ENCODE assay signal across 16 cellular contexts in the genomic region with DNA sequence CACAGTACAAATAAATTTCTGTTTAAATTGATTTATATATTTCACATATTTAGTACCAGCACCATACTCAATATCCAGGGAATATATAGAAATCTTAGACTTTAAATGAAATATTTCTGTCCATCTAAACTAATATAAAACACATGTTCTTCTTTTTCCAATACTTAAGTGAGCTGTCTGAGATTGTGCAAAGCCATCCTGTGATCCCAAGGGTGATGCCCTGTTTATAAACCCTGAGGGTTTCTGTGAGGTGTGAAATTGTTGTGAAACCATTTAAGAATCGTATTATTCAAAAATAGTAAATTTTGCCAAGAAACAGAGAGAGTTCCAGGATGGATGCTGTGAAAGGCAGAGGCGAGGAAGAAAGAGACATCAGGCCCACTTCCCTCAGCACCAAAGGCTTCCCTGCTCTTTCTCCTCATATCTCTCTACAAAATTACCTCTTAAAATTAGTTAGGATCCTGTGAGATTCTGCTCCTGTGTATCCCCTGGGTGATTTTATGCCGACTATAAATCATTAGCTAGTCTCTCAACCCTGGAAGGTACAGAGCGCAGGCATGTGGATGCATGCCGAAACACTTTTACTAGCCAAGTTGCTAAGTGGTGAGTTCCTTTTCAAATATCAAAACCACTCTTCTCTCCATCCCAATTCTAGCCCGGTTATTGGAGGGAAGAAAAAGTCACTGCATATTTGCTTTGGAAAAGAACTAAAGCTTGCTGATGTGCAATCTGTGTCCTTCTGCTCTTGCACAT.
DNase-seq lines count a peak whose midpoint lies in the region; FAIRE-seq and TF ChIP-seq lines count a peak whose summit lies in the region.
"Had no signal": no experiment of that assay in that cellular context is flagged by ENCODE, and none has a peak within 500 bp of the region (broad histone marks: within the 10 kb centered on the region; RNA-seq: fewer than 3 reads in every experiment).

No MANE protein-coding gene starts in this region.

- DNase-seq in GM23248 (peak; percentile 69), esophagus squamous epithelium (lab: John Stamatoyannopoulos, UW) (no peak), kidney (no peak), DMS79 treated with DMSO at 0.1 percent for 48 hours (lab: John Stamatoyannopoulos, UW) (no peak), HK-2 (ENCODE audit: unreplicated experiment) (no peak), dermis blood vessel endothelial cell (no peak), NCI-H526 (lab: John Stamatoyannopoulos, UW) (no peak)
- DNase-seq: dorsolateral prefrontal cortex, NCI-H1436 treated with DMSO at 0.1 percent for 48 hours, retina had no signal

- H4K20me1 ChIP-seq in GM23248 (ENCODE audit: insufficient read depth) = no peaks in the 10 kb centered on the region
- H4K20me1 ChIP-seq: BLaER1 treated with 17β-estradiol and CSF1 and Interleukin-3, amounts not matched to agents 10 nM and 100 nM had no signal

- H3K9me3 ChIP-seq in GM23248 (ENCODE audit: low read depth) (no peaks in the 10 kb centered on the region), esophagus squamous epithelium (no peaks in the 10 kb centered on the region), kidney (ENCODE audit: control insufficient read depth in 1 of 2, low read length in 2 of 2) (no peaks in the 10 kb centered on the region), subcutaneous abdominal adipose tissue (ENCODE audit: control insufficient read depth in 5 of 5, low read length in 5 of 5) (no peaks in the 10 kb centered on the region)
- H3K9me3 ChIP-seq: HAP-1, lower lobe of right lung had no signal

- H3F3A ChIP-seq in GM23248 (ENCODE audit: insufficient read depth) = peaks cover 23% of the 10 kb centered on the region

- no peak for TF ChIP-seq POLR2A in esophagus squamous epithelium (IDR thresholded peaks at IDR 0.05)

- TF ChIP-seq CTCF in esophagus squamous epithelium (IDR thresholded peaks at IDR 0.05) = no peak
- no peak for TF ChIP-seq CTCF in kidney (IDR thresholded peaks at IDR 0.05; ENCODE audit: borderline replicate concordance, extremely low read depth, insufficient read depth)

- in situ Hi-C loops in GM23248 (cut with MboI) = no loop called here

- peaks cover 56% of the 10 kb centered on the region for H3K79me2 ChIP-seq in GM23248 (ENCODE audit: insufficient read depth)

- no peak overlapping the region for H2AFZ ChIP-seq in GM23248

- no peaks in the 10 kb centered on the region for H3K36me3 ChIP-seq in GM23248 (ENCODE audit: low read depth)
- peaks cover 0 to 4% (median 0%) of the 10 kb centered on the region in 3 donors for H3K36me3 ChIP-seq in esophagus squamous epithelium
- peaks cover 2 to 5% of the 10 kb centered on the region in 2 donors for H3K36me3 ChIP-seq in kidney (ENCODE audit: control insufficient read depth in 1 of 2, insufficient read depth in 2 of 2, low read length in 2 of 2)
- H3K36me3 ChIP-seq in subcutaneous abdominal adipose tissue (ENCODE audit: control insufficient read depth in 5 of 5, insufficient read depth in 5 of 5, low read length in 5 of 5) = peaks cover 0 to 3% (median 0%) of the 10 kb centered on the region in 5 donors
- H3K36me3 ChIP-seq: BLaER1 treated with 17β-estradiol and CSF1 and Interleukin-3, amounts not matched to agents 10 nM and 100 nM; HAP-1; lower lobe of right lung had no signal

- H3K4me3 ChIP-seq in GM23248 (no peak overlapping the region), esophagus squamous epithelium (no peak overlapping the region), kidney (ENCODE audit: low read length in 2 of 2) (no peak overlapping the region), subcutaneous abdominal adipose tissue (ENCODE audit: low read depth in 1 of 5, low read length in 5 of 5) (no peak overlapping the region)
- H3K4me3 ChIP-seq: BLaER1 treated with 17β-estradiol and CSF1 and Interleukin-3, amounts not matched to agents 10 nM and 100 nM; dorsolateral prefrontal cortex; HAP-1; lower lobe of right lung had no signal

- 71 to 75% methylated on average over 6 of the region's 6 CpGs for WGBS in GM23248 (ENCODE audit: low coverage in 1 of 2, low lambda C conversion rate in 2 of 2, missing lambda C conversion rate in 2 of 2), 2 experiments
- 44 to 47% methylated on average over 6 of the region's 6 CpGs for WGBS in esophagus squamous epithelium, 2 donors

- H3K9ac ChIP-seq in GM23248 (no peak overlapping the region), kidney (ENCODE audit: low read length in 2 of 2) (no peak overlapping the region), subcutaneous abdominal adipose tissue (ENCODE audit: low read length in 5 of 5) (no peak overlapping the region)
- H3K9ac ChIP-seq: BLaER1 treated with 17β-estradiol and CSF1 and Interleukin-3, amounts not matched to agents 10 nM and 100 nM had no signal

- H3K27me3 ChIP-seq in GM23248 (replicated peaks; ENCODE audit: insufficient read depth) (no peaks in the 10 kb centered on the region), esophagus squamous epithelium (no peaks in the 10 kb centered on the region), subcutaneous abdominal adipose tissue (ENCODE audit: control insufficient read depth in 5 of 5, insufficient read depth in 4 of 5, low read length in 5 of 5) (no peaks in the 10 kb centered on the region)
- H3K27me3 ChIP-seq: BLaER1 treated with 17β-estradiol and CSF1 and Interleukin-3, amounts not matched to agents 10 nM and 100 nM; dorsolateral prefrontal cortex had no signal

- H3K9me2 ChIP-seq in GM23248 (ENCODE audit: insufficient read depth) = no peaks in the 10 kb centered on the region

- H3K27ac ChIP-seq in GM23248 (peak overlapping the region; percentile 44), esophagus squamous epithelium (peak overlapping the region in 3 of 4 donors; percentile 33 to 69 (median 63)), kidney (ENCODE audit: low read depth in 2 of 2, low read length in 2 of 2) (peak overlapping the region; percentile 5 to 16), subcutaneous abdominal adipose tissue (ENCODE audit: low read depth, low read length) (peak overlapping the region; percentile 42)
- H3K27ac ChIP-seq: BLaER1 treated with 17β-estradiol and CSF1 and Interleukin-3, amounts not matched to agents 10 nM and 100 nM; lower lobe of right lung had no signal

- FAIRE-seq in kidney (lab: Jason Lieb, UNC) = no peak
- FAIRE-seq: GM18507, HTR-8/SVneo had no signal

- H3K4me1 ChIP-seq in GM23248 (ENCODE audit: insufficient read depth) (peaks cover 24% of the 10 kb centered on the region), esophagus squamous epithelium (peaks cover 0 to 62% (median 23%) of the 10 kb centered on the region in 3 donors), kidney (ENCODE audit: control insufficient read depth in 1 of 2, insufficient read depth in 1 of 2, low read depth in 1 of 2, low read length in 2 of 2) (peaks cover 3 to 22% of the 10 kb centered on the region in 2 donors), subcutaneous abdominal adipose tissue (ENCODE audit: control insufficient read depth in 5 of 5, insufficient read depth in 5 of 5, low read length in 5 of 5) (peaks cover 2 to 23% (median 23%) of the 10 kb centered on the region in 5 donors)
- H3K4me1 ChIP-seq: BLaER1 treated with 17β-estradiol and CSF1 and Interleukin-3, amounts not matched to agents 10 nM and 100 nM; HAP-1 had no signal

- peak overlapping the region; percentile 32 for H3K4me2 ChIP-seq in GM23248 (ENCODE audit: unreplicated experiment)
- H3K4me2 ChIP-seq: BLaER1 treated with 17β-estradiol and CSF1 and Interleukin-3, amounts not matched to agents 10 nM and 100 nM had no signal

- intact Hi-C loops in esophagus squamous epithelium (cut with DNase I) (no loop called here), kidney (cut with DNase I) (no loop called here)

Comparison
In these comparisons a context has a peak if more than half of its experiments do, and no peak if none do; other contexts are left out.
1. H3K27ac ChIP-seq: peak in every context shown above with its lines; median percentile 63 in esophagus squamous epithelium; 44 in GM23248; 42 in subcutaneous abdominal adipose tissue; 10 in kidney.